ENCODE assay signal across 8 cellular contexts in the genomic region with DNA sequence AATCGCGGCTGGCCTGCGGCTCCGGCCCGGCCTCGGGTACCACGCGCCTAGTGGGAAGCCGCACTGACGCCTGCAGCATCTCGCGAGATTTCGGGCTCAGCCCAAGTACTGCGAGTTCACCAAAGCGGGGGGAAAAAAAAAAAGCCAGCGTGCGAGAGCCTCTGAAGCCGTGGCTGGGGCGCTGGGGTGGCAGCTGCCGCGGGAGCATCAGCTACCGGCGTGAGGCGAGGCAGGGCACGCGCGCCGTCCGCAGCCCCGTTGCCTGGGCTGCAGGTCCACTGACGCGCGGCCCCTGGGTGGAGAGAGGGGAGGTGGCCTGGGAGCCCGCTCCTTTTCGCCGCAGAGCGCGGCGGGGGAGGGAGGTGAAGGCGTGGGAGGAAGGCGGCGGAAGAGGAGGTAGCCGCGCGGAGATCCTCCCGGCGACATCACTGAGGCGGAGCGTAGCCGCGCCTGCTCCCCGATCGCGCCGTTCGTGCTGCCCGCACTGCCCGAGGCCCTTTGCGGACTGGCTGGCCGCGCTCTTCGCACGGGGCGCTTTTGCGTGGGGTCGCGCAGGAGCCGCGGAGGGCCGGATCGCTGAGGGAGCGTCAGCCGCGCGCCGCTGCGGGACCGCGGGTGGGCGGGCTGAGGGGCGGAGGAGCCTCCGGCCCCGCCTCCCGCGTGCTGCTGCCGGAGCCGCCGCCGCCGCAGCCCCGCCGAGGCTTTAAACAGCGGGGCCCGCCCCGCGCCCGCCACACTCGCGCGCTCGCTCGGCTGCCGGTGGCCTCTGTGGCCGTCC. TPM values are rescaled to one million over a fixed set of nuclear protein-coding genes. Genes with fewer than 3 reads are reported as not detected.
DNase-seq lines count a peak whose midpoint lies in the region; ATAC-seq and TF ChIP-seq lines count a peak whose summit lies in the region.

A gene (plus strand): TSS at position 734 of the 778 bp plus-strand sequence. CDS start 189 bp downstream, outside the sequence.

- H3K27ac ChIP-seq in coronary artery: peak within 1 kb of the TSS; percentile 96 to 98

- H3K4me3 ChIP-seq in BJ (ENCODE audit: low read depth, low read length) (peak within 1 kb of the TSS; percentile 72), coronary artery (peak within 1 kb of the TSS; percentile 92)

- POLR2A ChIA-PET in BJ (lab: Charles Lee): no interaction called here

- no peaks in the 10 kb centered on the region for H3K27me3 ChIP-seq in BJ (ENCODE audit: control insufficient read depth, insufficient read depth, low read length)

- no peaks in the 10 kb centered on the region for H3K36me3 ChIP-seq in BJ (ENCODE audit: control insufficient read depth, insufficient read depth, low read length)

- CTCF ChIA-PET in BJ (lab: Yijun Ruan, JAX): interaction anchor here (1.2 to 2.0 kb wide), 4 partner anchors 10 to 519 kb away, joined by 3 to 7 read pairs (median 4); no protein-coding TSS in a partner anchor

- peak within 1 kb of the TSS; percentile 98 for H3K27ac Mint-ChIP-seq in activated CD4-positive, alpha-beta T cell treated with anti-CD3 and anti-CD28 coated beads, Interleukin-2, amount 10 ng/mL, durations not matched to agents 24 days and 14 days

- no peaks in the 10 kb centered on the region for H3K9me3 Mint-ChIP-seq in activated CD4-positive, alpha-beta T cell treated with anti-CD3 and anti-CD28 coated beads, Interleukin-2, amount 10 ng/mL, durations not matched to agents 24 days and 14 days

- DNase-seq in BJ (ENCODE audit: low read depth): peak; percentile 61
- DNase-seq in GM19240 (ENCODE audit: insufficient read length, low spot score): peak; percentile 45
- peak; percentile 74 to 92 for DNase-seq in NCI-H526 (lab: John Stamatoyannopoulos, UW)
- DNase-seq in activated CD4-positive, alpha-beta T cell treated with anti-CD3 and anti-CD28 coated beads, Interleukin-2, amount 10 ng/mL, durations not matched to agents 24 days and 14 days: peak; percentile 97
- DNase-seq in coronary artery (ENCODE audit: low spot score): peak; percentile 93
- peak; percentile 93 for DNase-seq in left colon
- DNase-seq in stimulated activated CD4-positive, alpha-beta T cell treated with anti-CD3 and anti-CD28 coated beads, Interleukin-1b, Interleukin-23, amount 100 ng/mL, for 4 hours (ENCODE audit: low read depth in 2 of 2): peak; percentile 81 to 82

- peaks cover 54% of the 10 kb centered on the region for H3K4me1 Mint-ChIP-seq in activated CD4-positive, alpha-beta T cell treated with anti-CD3 and anti-CD28 coated beads, Interleukin-2, amount 10 ng/mL, durations not matched to agents 24 days and 14 days

- TF ChIP-seq CTCF in BJ (IDR thresholded peaks at IDR 0.05; ENCODE audit: insufficient read depth, low read depth, low read length) (no peak), coronary artery (IDR thresholded peaks at IDR 0.05) (no peak)

- H3K36me3 Mint-ChIP-seq in activated CD4-positive, alpha-beta T cell treated with anti-CD3 and anti-CD28 coated beads, Interleukin-2, amount 10 ng/mL, durations not matched to agents 24 days and 14 days (ENCODE audit: low read depth): peaks cover 34% of the 10 kb centered on the region

- no peaks in the 10 kb centered on the region for H3K27me3 Mint-ChIP-seq in activated CD4-positive, alpha-beta T cell treated with anti-CD3 and anti-CD28 coated beads, Interleukin-2, amount 10 ng/mL, durations not matched to agents 24 days and 14 days

- intact Hi-C loops in activated CD4-positive, alpha-beta T cell treated with anti-CD3 and anti-CD28 coated beads, Interleukin-2, amount 10 ng/mL, durations not matched to agents 24 days and 14 days (cut with micrococcal nuclease): loop anchor here (1.0 to 10.0 kb wide), 6 partner anchors 176 to 1481 kb away; a partner anchor contains a TSS
- intact Hi-C loops in left colon (cut with DNase I, micrococcal nuclease): no loop called here

- ATAC-seq in HG03457 (IDR thresholded peaks at IDR 0.05; ENCODE audit: unreplicated experiment) (peak; percentile 46), left colon (peak; percentile 80)

- H3K4me3 Mint-ChIP-seq in activated CD4-positive, alpha-beta T cell treated with anti-CD3 and anti-CD28 coated beads, Interleukin-2, amount 10 ng/mL, durations not matched to agents 24 days and 14 days: peak within 1 kb of the TSS; percentile 93

RNA-seq across cellular contexts. Expression of the gene that starts here (rescaled TPM):
- 4.8 and 8.0 TPM in 2 replicates for polyA plus RNA-seq in BJ (2011; rRNA removed)
- 12.2 and 12.8 TPM in 2 replicates for polyA minus RNA-seq in BJ (2011; rRNA and poly(A)+ RNA removed)
- 24.4 and 24.5 TPM in 2 replicates for total RNA-seq in activated CD4-positive, alpha-beta T cell treated with anti-CD3 and anti-CD28 coated beads, Interleukin-2, amount 10 ng/mL, durations not matched to agents 24 days and 14 days
- 100 to 1,000 TPM; 131 to 160 TPM for total RNA-seq in left colon

Comparison
In these comparisons a context has a peak if more than half of its experiments do, and no peak if none do; other contexts are left out.
1. Peak in every context shown above with its lines: DNase-seq, ATAC-seq, H3K4me3 ChIP-seq and H3K27ac ChIP-seq.
2. DNase-seq: peak in every context shown above with its lines; median percentile 97 in activated CD4-positive, alpha-beta T cell treated with anti-CD3 and anti-CD28 coated beads, Interleukin-2, amount 10 ng/mL, durations not matched to agents 24 days and 14 days; 93 in coronary artery; 93 in left colon; 83 in NCI-H526; 82 in stimulated activated CD4-positive, alpha-beta T cell treated with anti-CD3 and anti-CD28 coated beads, Interleukin-1b, Interleukin-23, amount 100 ng/mL, for 4 hours; 61 in BJ; 45 in GM19240.